1 cellular context compared by ENCODE assay signal in genomic region chr7:150944066-150945042, GRCh38.
A peak's percentile ranks its signal among the peaks of the same experiment; 100 is the strongest.
TF ChIP-seq lines count a peak whose summit lies in the region.

No MANE protein-coding gene starts in this region.

TF ChIP-seq in SK-N-SH, 30 proteins besides CTCF, POLR2A, EP300 and RAD21:
- TF ChIP-seq REST (IDR thresholded peaks at IDR 0.05; ENCODE audit: low read depth, low read length) (no peak), RCOR1 (IDR thresholded peaks at IDR 0.05; ENCODE audit: low read length) (0 out of 2 replicates have a peak, but pooled peaks have one; percentile 23)
